In the genomic region with DNA sequence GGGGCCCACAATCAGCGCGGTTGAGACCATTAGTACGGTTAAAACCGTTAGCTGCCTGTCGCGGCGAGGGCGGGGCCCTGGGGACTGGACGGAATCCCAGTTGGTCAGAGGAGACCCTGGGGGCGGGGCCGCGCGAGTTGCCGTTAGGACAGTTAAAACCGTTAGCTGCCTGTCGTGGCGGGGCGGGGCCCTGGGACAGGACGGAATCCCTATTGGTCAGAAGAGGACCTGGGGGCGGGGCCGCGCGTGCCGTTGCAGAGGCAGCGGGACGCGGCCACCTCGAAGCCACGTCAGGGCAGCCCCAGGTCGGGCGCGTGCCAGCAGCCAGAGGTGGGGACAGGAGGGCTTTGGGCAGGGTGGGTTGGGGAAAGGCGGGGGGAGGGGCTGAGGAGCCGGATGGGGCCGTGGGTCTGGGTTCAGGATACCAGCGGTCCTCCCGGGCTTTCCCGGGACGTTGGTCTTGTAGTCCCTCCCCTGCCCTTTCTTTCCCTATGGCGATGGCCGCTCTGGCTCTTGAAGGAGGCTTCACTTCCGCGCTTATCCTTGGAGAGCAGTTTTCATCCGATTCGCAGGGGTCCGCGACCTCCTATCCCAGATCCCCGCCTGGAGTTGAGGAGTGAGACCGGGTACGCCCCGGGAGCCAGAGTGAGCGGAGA, we compare ENCODE assay signal across 9 cellular contexts. TPM values are rescaled to one million over a fixed set of nuclear protein-coding genes. Genes with fewer than 3 reads are reported as not detected.
DNase-seq lines count a peak whose midpoint lies in the region; ATAC-seq and TF ChIP-seq lines count a peak whose summit lies in the region.
"Had no signal": no experiment of that assay in that cellular context is flagged by ENCODE, and none has a peak within 500 bp of the region (broad histone marks: within the 10 kb centered on the region; RNA-seq: fewer than 3 reads in every experiment).

No MANE protein-coding gene starts in this region.

- TF ChIP-seq CTCF in CD14-positive monocyte (IDR thresholded peaks at IDR 0.05) (no peak), prostate gland (IDR thresholded peaks at IDR 0.05) (no peak)

- peak; percentile 98 for ATAC-seq in Right ventricle myocardium superior (ENCODE audit: poor library complexity)
- ATAC-seq in GM21515 (IDR thresholded peaks at IDR 0.05; ENCODE audit: unreplicated experiment), result no peak

- intact Hi-C loops in CD14-positive monocyte (cut with micrococcal nuclease) (no loop called here), Right ventricle myocardium superior (cut with DNase I) (no loop called here), prostate gland (cut with DNase I) (no loop called here)

- H3K27me3 ChIP-seq in prostate gland (replicated peaks; ENCODE audit: insufficient read depth), result no peaks in the 10 kb centered on the region

- H3K27ac ChIP-seq in prostate gland, result no peak overlapping the region

- peaks cover 7 to 27% (median 18%) of the 10 kb centered on the region in 3 donors for H3K27me3 Mint-ChIP-seq in CD14-positive monocyte (ENCODE audit: low read depth in 3 of 3)

- peaks cover 0 to 2% of the 10 kb centered on the region in 2 donors for H3K36me3 Mint-ChIP-seq in CD14-positive monocyte

- no peak overlapping the region for H3K27ac Mint-ChIP-seq in CD14-positive monocyte

- H3K4me3 Mint-ChIP-seq in CD14-positive monocyte, result no peak overlapping the region

- 35% methylated on average over 39 of the region's 52 CpGs for WGBS in prostate gland

- peaks cover 9 to 23% (median 17%) of the 10 kb centered on the region in 7 donors for H3K9me3 Mint-ChIP-seq in CD14-positive monocyte

- H3K9me3 ChIP-seq in prostate gland, result no peaks in the 10 kb centered on the region

- no peaks in the 10 kb centered on the region for H3K36me3 ChIP-seq in prostate gland

- H3K4me3 ChIP-seq in prostate gland, result peak overlapping the region; percentile 0 to 9

- DNase-seq in CD14-positive monocyte (ENCODE audit: low spot score), result peak; percentile 55
- peak in 40 of 56 donors; percentile 4 to 86 (median 40) for DNase-seq in amygdala (lab: John Stamatoyannopoulos, UW)
- DNase-seq in Right ventricle myocardium superior, result peak; percentile 98
- peak; percentile 6 for DNase-seq in prostate gland (ENCODE audit: low spot score)
- no peak for DNase-seq in middle frontal gyrus (ENCODE audit: extremely low spot score, low spot score)
- DNase-seq in RPMI8226, result no peak
- DNase-seq in SHP77 treated with DMSO at 0.1 percent for 48 hours (lab: John Stamatoyannopoulos, UW), result no peak

- H3K4me1 ChIP-seq in prostate gland (replicated peaks), result no peaks in the 10 kb centered on the region

- no peak for TF ChIP-seq POLR2A in prostate gland (IDR thresholded peaks at IDR 0.05)

- H3K4me1 Mint-ChIP-seq in CD14-positive monocyte, result no peaks in the 10 kb centered on the region

RNA-seq across cellular contexts. Expression of a gene that starts 28.0 kb away (rescaled TPM):
- 10 to 100 TPM in 1 of 2 donors, 1 to 10 TPM in 1; 7.5 to 12.9 TPM for polyA plus RNA-seq in CD14-positive monocyte
- total RNA-seq in Right ventricle myocardium superior, result 129 TPM
- 10 to 100 TPM; 41.1 to 77.4 TPM for total RNA-seq in prostate gland
- total RNA-seq: HT-29 had no signal

RNA-seq across cellular contexts. Expression of a gene that starts 33.2 kb away (rescaled TPM):
- 1 to 10 TPM; 1.0 to 1.2 TPM for polyA plus RNA-seq in CD14-positive monocyte
- total RNA-seq in Right ventricle myocardium superior (9.4 TPM), prostate gland (10 to 100 TPM; 44.2 to 47.0 TPM)

Comparison
In these comparisons a context has a peak if more than half of its experiments do, and no peak if none do; other contexts are left out.
1. DNase-seq: peak in CD14-positive monocyte (single experiment), amygdala (40 of 56), Right ventricle myocardium superior (single experiment) and prostate gland (single experiment); none in middle frontal gyrus (single experiment), RPMI8226 (single experiment) and SHP77 treated with DMSO at 0.1 percent for 48 hours (single experiment).